14 cellular contexts compared by ENCODE assay signal in genomic region chr9:129273136-129273895, GRCh38.
A peak's percentile ranks its signal among the peaks of the same experiment; 100 is the strongest.
DNase-seq lines count a peak whose midpoint lies in the region; ATAC-seq and TF ChIP-seq lines count a peak whose summit lies in the region.
"Had no signal": no experiment of that assay in that cellular context is flagged by ENCODE, and none has a peak within 500 bp of the region (broad histone marks: within the 10 kb centered on the region; RNA-seq: fewer than 3 reads in every experiment).

No MANE protein-coding gene starts in this region.

- H2BK15ac ChIP-seq in mesendoderm (replicated peaks; ENCODE audit: low read depth), result no peak overlapping the region

- H3K4ac ChIP-seq in mesendoderm (ENCODE audit: low read depth, low read length), result no peak overlapping the region

- no peak overlapping the region for H2BK5ac ChIP-seq in mesendoderm (ENCODE audit: low read length)

- no peak overlapping the region for H3K56ac ChIP-seq in mesendoderm (ENCODE audit: low read length)

- TF ChIP-seq CTCF in CD14-positive monocyte (IDR thresholded peaks at IDR 0.05), result no peak

- H3K9ac ChIP-seq in mesendoderm (ENCODE audit: low read length), result no peak overlapping the region

- no peaks in the 10 kb centered on the region for H3K9me3 Mint-ChIP-seq in activated CD8-positive, alpha-beta memory T cell treated with anti-CD3 and anti-CD28 coated beads, Interleukin-2, amount 10 ng/mL, durations not matched to agents 7 days and 5 days (ENCODE audit: low read depth)
- peaks cover 0 to 3% (median 0%) of the 10 kb centered on the region in 7 donors for H3K9me3 Mint-ChIP-seq in CD14-positive monocyte

- H3K4me1 Mint-ChIP-seq in activated CD8-positive, alpha-beta memory T cell treated with anti-CD3 and anti-CD28 coated beads, Interleukin-2, amount 10 ng/mL, durations not matched to agents 7 days and 5 days, result peaks cover 35% of the 10 kb centered on the region
- H3K4me1 Mint-ChIP-seq in CD14-positive monocyte, result peaks cover 27% of the 10 kb centered on the region

- H3K27me3 ChIP-seq in mesendoderm (ENCODE audit: insufficient read depth, low read length, poor library complexity), result no peaks in the 10 kb centered on the region

- CTCF ChIA-PET in activated CD8-positive, alpha-beta memory T cell treated with anti-CD3 and anti-CD28 coated beads, Interleukin-2, amount 10 ng/mL, durations not matched to agents 7 days and 5 days (lab: Charles Lee), result interaction anchor here (1.0 to 1.1 kb wide), 2 partner anchors 13 to 35 kb away, joined by 3 to 4 read pairs; no protein-coding TSS in a partner anchor

- H3K18ac ChIP-seq in mesendoderm (ENCODE audit: low read length), result no peak overlapping the region

- H3K27ac Mint-ChIP-seq in activated CD8-positive, alpha-beta memory T cell treated with anti-CD3 and anti-CD28 coated beads, Interleukin-2, amount 10 ng/mL, durations not matched to agents 7 days and 5 days, result no peak overlapping the region
- no peak overlapping the region for H3K27ac Mint-ChIP-seq in CD14-positive monocyte

- H3K4me3 Mint-ChIP-seq in activated CD8-positive, alpha-beta memory T cell treated with anti-CD3 and anti-CD28 coated beads, Interleukin-2, amount 10 ng/mL, durations not matched to agents 7 days and 5 days, result no peak overlapping the region
- H3K4me3 Mint-ChIP-seq in CD14-positive monocyte, result no peak overlapping the region

- H4K8ac ChIP-seq in mesendoderm (ENCODE audit: low read depth, low read length), result no peak overlapping the region

- WGBS in mesendoderm (ENCODE audit: extremely low coverage, insufficient coverage, low lambda C conversion rate), result no CpG with 5 or more reads among the region's 14 CpGs

- no peak overlapping the region for H3K4me2 ChIP-seq in mesendoderm (ENCODE audit: low read length)

- ATAC-seq in activated CD8-positive, alpha-beta memory T cell treated with anti-CD3 and anti-CD28 coated beads, Interleukin-2, amount 10 ng/mL, durations not matched to agents 7 days and 5 days, result no peak
- ATAC-seq: PC-3 had no signal

- no peaks in the 10 kb centered on the region for H3K79me1 ChIP-seq in mesendoderm (ENCODE audit: low read length)

- no peaks in the 10 kb centered on the region for H3K36me3 ChIP-seq in mesendoderm (ENCODE audit: control insufficient read depth, insufficient read depth, low read length)

- H3K4me3 ChIP-seq in mesendoderm (ENCODE audit: low read length), result no peak overlapping the region

- peak; percentile 34 for DNase-seq in activated CD8-positive, alpha-beta memory T cell treated with anti-CD3 and anti-CD28 coated beads, Interleukin-2, amount 10 ng/mL, durations not matched to agents 7 days and 5 days
- DNase-seq in activated CD8-positive, alpha-beta memory T cell treated with anti-CD3 and anti-CD28 coated beads, Interleukin-2, amount 50 U/mL, for 4 hours, result no peak
- peak; percentile 31 for DNase-seq in CD14-positive monocyte (ENCODE audit: low spot score)
- DNase-seq in islet precursor cell, result peak; percentile 38
- peak; percentile 50 for DNase-seq in posterior vena cava (ENCODE audit: low spot score)
- no peak for DNase-seq in NCI-H1436 (lab: John Stamatoyannopoulos, UW)
- DNase-seq in OCI-M1 (lab: John Stamatoyannopoulos, UW), result no peak
- DNase-seq in mesendoderm, result no peak
- DNase-seq: DMS53; NCI-H1092 treated with DMSO at 0.1 percent for 48 hours; NCI-H1694 treated with DMSO at 0.1 percent for 48 hours; NCI-H69; NK-92 treated with Interleukin-12 subunit alpha and Interleukin-12 subunit beta, amount 100 ng/mL, for 24 hours; PC-3 had no signal

- peaks cover 3% of the 10 kb centered on the region for H3K4me1 ChIP-seq in mesendoderm (ENCODE audit: control insufficient read depth, low read depth, low read length)

- no peak overlapping the region for H3K23ac ChIP-seq in mesendoderm (ENCODE audit: low read length)

- intact Hi-C loops in CD14-positive monocyte (cut with micrococcal nuclease) (no loop called here), posterior vena cava (cut with DNase I) (no loop called here)

- H2BK120ac ChIP-seq in mesendoderm (ENCODE audit: low read depth, low read length), result no peak overlapping the region

- no peak overlapping the region for H2AK5ac ChIP-seq in mesendoderm (ENCODE audit: low read length)

- H3K27me3 Mint-ChIP-seq in activated CD8-positive, alpha-beta memory T cell treated with anti-CD3 and anti-CD28 coated beads, Interleukin-2, amount 10 ng/mL, durations not matched to agents 7 days and 5 days, result peaks cover 19% of the 10 kb centered on the region
- peaks cover 18 to 27% (median 22%) of the 10 kb centered on the region in 3 donors for H3K27me3 Mint-ChIP-seq in CD14-positive monocyte (ENCODE audit: low read depth in 3 of 3)

- no peaks in the 10 kb centered on the region for H3K36me3 Mint-ChIP-seq in activated CD8-positive, alpha-beta memory T cell treated with anti-CD3 and anti-CD28 coated beads, Interleukin-2, amount 10 ng/mL, durations not matched to agents 7 days and 5 days
- no peaks in the 10 kb centered on the region for H3K36me3 Mint-ChIP-seq in CD14-positive monocyte

- no peak overlapping the region for H4K5ac ChIP-seq in mesendoderm (ENCODE audit: low read length)

- H3K79me2 ChIP-seq in mesendoderm (ENCODE audit: control insufficient read depth, insufficient read depth, low read length), result no peaks in the 10 kb centered on the region

- no peak overlapping the region for H3K27ac ChIP-seq in mesendoderm (ENCODE audit: low read depth, low read length)

Comparison
In these comparisons a context has a peak if more than half of its experiments do, and no peak if none do; other contexts are left out.
1. DNase-seq: peak in activated CD8-positive, alpha-beta memory T cell treated with anti-CD3 and anti-CD28 coated beads, Interleukin-2, amount 10 ng/mL, durations not matched to agents 7 days and 5 days (single experiment), CD14-positive monocyte (single experiment), islet precursor cell (single experiment) and posterior vena cava (single experiment); none in activated CD8-positive, alpha-beta memory T cell treated with anti-CD3 and anti-CD28 coated beads, Interleukin-2, amount 50 U/mL, for 4 hours (single experiment), NCI-H1436 (single experiment), OCI-M1 (single experiment) and mesendoderm (single experiment).